19 cellular contexts compared by ENCODE assay signal in the genomic region with DNA sequence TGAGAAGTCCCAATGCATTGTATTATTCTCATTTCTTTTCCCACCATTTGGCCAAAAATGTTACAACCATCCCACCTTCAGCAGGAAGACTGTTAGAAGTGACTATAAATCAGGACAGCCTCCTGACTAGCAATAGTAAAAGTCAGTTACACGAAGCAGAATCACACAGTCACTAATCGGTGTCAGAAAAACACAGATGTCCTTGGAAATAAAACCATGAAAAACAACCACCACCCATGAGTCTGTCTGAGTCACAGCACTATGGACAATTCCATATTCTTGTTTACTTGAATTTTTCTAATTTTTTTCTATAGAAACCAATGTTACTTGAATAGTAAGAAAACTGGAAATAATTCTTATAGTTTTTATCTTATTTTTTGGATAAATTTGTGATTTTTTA.
DNase-seq lines count a peak whose midpoint lies in the region; ATAC-seq and TF ChIP-seq lines count a peak whose summit lies in the region.
"Had no signal": no experiment of that assay in that cellular context is flagged by ENCODE, and none has a peak within 500 bp of the region (broad histone marks: within the 10 kb centered on the region; RNA-seq: fewer than 3 reads in every experiment).

No MANE protein-coding gene starts in this region.

- H3K4me3 Mint-ChIP-seq in chondrocyte (ENCODE audit: unreplicated experiment): no peak overlapping the region
- H3K4me3 Mint-ChIP-seq: CD4-positive, alpha-beta T cell had no signal

- H4K20me1 ChIP-seq in osteoblast (ENCODE audit: insufficient read depth, low read length): no peaks in the 10 kb centered on the region

- no peak overlapping the region for H3K4me2 ChIP-seq in osteoblast (ENCODE audit: insufficient read depth, low read length)

- no peaks in the 10 kb centered on the region for H3K9me3 ChIP-seq in osteoblast (ENCODE audit: low read depth, low read length)

- intact Hi-C loops in cardiac septum (cut with DNase I): no loop called here

- peaks cover 20% of the 10 kb centered on the region for H3K4me1 ChIP-seq in osteoblast (ENCODE audit: insufficient read depth, low read length)

- H3K27me3 ChIP-seq in osteoblast (ENCODE audit: insufficient read depth, low read length): no peaks in the 10 kb centered on the region

- DNase-seq in NCI-H1694 treated with DMSO at 0.1 percent for 48 hours (lab: John Stamatoyannopoulos, UW) (peak; percentile 10), NCI-H1694 (lab: John Stamatoyannopoulos, UW) (no peak), chondrocyte (ENCODE audit: low spot score) (no peak), osteoblast (ENCODE audit: insufficient read length, low spot score, missing footprints) (no peak), D341Med (ENCODE audit: low spot score) (no peak), cardiac septum (ENCODE audit: low spot score) (no peak)
- DNase-seq in activated naive CD4-positive, alpha-beta T cell treated with anti-CD3 and anti-CD28 coated beads, Interleukin-2, amount 50 U/mL, for 72 hours (ENCODE audit: low spot score in 2 of 2): no peak
- DNase-seq: Calu3; CD4-positive, alpha-beta T cell; DMS53; KG1; NCI-H1417; NCI-H1930; NCI-H69 had no signal

- H3K9me3 Mint-ChIP-seq in chondrocyte (ENCODE audit: low read depth): peaks cover 3% of the 10 kb centered on the region
- H3K9me3 Mint-ChIP-seq in activated naive CD4-positive, alpha-beta T cell treated with anti-CD3 and anti-CD28 coated beads, Interleukin-2, amount 50 U/mL, for 72 hours: peaks cover 15% of the 10 kb centered on the region in 2 donors
- H3K9me3 Mint-ChIP-seq: CD4-positive, alpha-beta T cell had no signal

- H3K79me2 ChIP-seq in osteoblast (ENCODE audit: insufficient read depth, low read length): no peaks in the 10 kb centered on the region

- H3K4me3 ChIP-seq in osteoblast (ENCODE audit: insufficient read depth, low read length): no peak overlapping the region

- no peak for ATAC-seq in activated naive CD4-positive, alpha-beta T cell treated with anti-CD3 and anti-CD28 coated beads, Interleukin-2, amount 50 U/mL, for 72 hours
- ATAC-seq in HG03097 (IDR thresholded peaks at IDR 0.05; ENCODE audit: low FRiP score, unreplicated experiment): no peak
- ATAC-seq: HepG2, Panc1, Right ventricle myocardium inferior had no signal

- peaks cover 72% of the 10 kb centered on the region for H3K4me1 Mint-ChIP-seq in chondrocyte (ENCODE audit: low read depth)

- H3K27me3 Mint-ChIP-seq in chondrocyte (ENCODE audit: low read depth): no peaks in the 10 kb centered on the region

- H3K36me3 Mint-ChIP-seq in chondrocyte (ENCODE audit: low read depth): no peaks in the 10 kb centered on the region
- H3K36me3 Mint-ChIP-seq in activated naive CD4-positive, alpha-beta T cell treated with anti-CD3 and anti-CD28 coated beads, Interleukin-2, amount 50 U/mL, for 72 hours: peaks cover 0 to 17% of the 10 kb centered on the region in 2 donors

- H3K36me3 ChIP-seq in osteoblast (ENCODE audit: insufficient read depth, low read length): no peaks in the 10 kb centered on the region

- H2AFZ ChIP-seq in osteoblast (ENCODE audit: low read length): no peak overlapping the region

- peak overlapping the region; percentile 63 for H3K27ac Mint-ChIP-seq in chondrocyte (ENCODE audit: unreplicated experiment)
- no peak overlapping the region for H3K27ac Mint-ChIP-seq in activated naive CD4-positive, alpha-beta T cell treated with anti-CD3 and anti-CD28 coated beads, Interleukin-2, amount 50 U/mL, for 72 hours
- H3K27ac Mint-ChIP-seq: CD4-positive, alpha-beta T cell had no signal

- peak overlapping the region; percentile 57 for H3K27ac ChIP-seq in osteoblast (ENCODE audit: low read depth, low read length)
- H3K27ac ChIP-seq: 22Rv1 had no signal

- TF ChIP-seq CTCF in chondrocyte (IDR thresholded peaks at IDR 0.05) (no peak), osteoblast (IDR thresholded peaks at IDR 0.05; ENCODE audit: extremely low read depth, low read depth, low read length) (no peak)
